In the genomic region with DNA sequence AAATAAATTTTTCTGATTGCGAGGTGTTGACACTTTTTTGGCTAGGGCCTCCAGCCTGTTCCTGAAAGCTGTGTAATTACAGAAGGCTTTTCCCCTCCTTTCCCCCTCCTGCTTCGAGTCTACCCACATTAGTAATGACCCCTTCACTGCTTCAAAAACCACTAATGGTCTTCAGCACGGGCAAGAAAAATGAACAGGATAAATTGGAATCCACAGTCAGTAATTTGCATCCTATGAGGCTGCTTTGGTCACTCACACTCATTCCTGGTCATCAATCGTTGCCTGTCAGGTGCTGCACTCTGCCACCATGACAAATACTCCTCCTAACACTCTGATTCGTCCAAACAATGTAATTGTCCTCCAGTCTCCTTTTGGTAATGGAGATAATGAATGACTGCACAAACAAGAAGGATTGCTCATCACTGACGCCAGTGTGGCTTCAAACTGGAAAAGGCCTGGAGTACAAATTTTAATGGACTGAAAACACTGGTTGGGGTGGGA, we compare ENCODE assay signal across 2 cellular contexts.
TF ChIP-seq lines count a peak whose summit lies in the region.

No MANE protein-coding gene starts in this region.

TF ChIP-seq in GM23338, 12 proteins besides CTCF, POLR2A, EP300 and RAD21:
- no peak for TF ChIP-seq STAT1 (IDR thresholded peaks at IDR 0.05; ENCODE audit: unreplicated experiment)
- TF ChIP-seq, protein P1, sequence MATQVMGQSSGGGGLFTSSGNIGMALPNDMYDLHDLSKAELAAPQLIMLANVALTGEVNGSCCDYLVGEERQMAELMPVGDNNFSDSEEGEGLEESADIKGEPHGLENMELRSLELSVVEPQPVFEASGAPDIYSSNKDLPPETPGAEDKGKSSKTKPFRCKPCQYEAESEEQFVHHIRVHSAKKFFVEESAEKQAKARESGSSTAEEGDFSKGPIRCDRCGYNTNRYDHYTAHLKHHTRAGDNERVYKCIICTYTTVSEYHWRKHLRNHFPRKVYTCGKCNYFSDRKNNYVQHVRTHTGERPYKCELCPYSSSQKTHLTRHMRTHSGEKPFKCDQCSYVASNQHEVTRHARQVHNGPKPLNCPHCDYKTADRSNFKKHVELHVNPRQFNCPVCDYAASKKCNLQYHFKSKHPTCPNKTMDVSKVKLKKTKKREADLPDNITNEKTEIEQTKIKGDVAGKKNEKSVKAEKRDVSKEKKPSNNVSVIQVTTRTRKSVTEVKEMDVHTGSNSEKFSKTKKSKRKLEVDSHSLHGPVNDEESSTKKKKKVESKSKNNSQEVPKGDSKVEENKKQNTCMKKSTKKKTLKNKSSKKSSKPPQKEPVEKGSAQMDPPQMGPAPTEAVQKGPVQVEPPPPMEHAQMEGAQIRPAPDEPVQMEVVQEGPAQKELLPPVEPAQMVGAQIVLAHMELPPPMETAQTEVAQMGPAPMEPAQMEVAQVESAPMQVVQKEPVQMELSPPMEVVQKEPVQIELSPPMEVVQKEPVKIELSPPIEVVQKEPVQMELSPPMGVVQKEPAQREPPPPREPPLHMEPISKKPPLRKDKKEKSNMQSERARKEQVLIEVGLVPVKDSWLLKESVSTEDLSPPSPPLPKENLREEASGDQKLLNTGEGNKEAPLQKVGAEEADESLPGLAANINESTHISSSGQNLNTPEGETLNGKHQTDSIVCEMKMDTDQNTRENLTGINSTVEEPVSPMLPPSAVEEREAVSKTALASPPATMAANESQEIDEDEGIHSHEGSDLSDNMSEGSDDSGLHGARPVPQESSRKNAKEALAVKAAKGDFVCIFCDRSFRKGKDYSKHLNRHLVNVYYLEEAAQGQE (IDR thresholded peaks at IDR 0.05; ENCODE audit: unreplicated experiment): no peak
- TF ChIP-seq, protein P2, sequence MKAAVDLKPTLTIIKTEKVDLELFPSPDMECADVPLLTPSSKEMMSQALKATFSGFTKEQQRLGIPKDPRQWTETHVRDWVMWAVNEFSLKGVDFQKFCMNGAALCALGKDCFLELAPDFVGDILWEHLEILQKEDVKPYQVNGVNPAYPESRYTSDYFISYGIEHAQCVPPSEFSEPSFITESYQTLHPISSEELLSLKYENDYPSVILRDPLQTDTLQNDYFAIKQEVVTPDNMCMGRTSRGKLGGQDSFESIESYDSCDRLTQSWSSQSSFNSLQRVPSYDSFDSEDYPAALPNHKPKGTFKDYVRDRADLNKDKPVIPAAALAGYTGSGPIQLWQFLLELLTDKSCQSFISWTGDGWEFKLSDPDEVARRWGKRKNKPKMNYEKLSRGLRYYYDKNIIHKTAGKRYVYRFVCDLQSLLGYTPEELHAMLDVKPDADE (IDR thresholded peaks at IDR 0.05): no peak
- TF ChIP-seq ZNF331 (CRISPR knock-in tag; IDR thresholded peaks at IDR 0.05; ENCODE audit: low read depth): no peak
- TF ChIP-seq NANOG (IDR thresholded peaks at IDR 0.05; ENCODE audit: borderline replicate concordance): no peak
- TF ChIP-seq, protein P3, sequence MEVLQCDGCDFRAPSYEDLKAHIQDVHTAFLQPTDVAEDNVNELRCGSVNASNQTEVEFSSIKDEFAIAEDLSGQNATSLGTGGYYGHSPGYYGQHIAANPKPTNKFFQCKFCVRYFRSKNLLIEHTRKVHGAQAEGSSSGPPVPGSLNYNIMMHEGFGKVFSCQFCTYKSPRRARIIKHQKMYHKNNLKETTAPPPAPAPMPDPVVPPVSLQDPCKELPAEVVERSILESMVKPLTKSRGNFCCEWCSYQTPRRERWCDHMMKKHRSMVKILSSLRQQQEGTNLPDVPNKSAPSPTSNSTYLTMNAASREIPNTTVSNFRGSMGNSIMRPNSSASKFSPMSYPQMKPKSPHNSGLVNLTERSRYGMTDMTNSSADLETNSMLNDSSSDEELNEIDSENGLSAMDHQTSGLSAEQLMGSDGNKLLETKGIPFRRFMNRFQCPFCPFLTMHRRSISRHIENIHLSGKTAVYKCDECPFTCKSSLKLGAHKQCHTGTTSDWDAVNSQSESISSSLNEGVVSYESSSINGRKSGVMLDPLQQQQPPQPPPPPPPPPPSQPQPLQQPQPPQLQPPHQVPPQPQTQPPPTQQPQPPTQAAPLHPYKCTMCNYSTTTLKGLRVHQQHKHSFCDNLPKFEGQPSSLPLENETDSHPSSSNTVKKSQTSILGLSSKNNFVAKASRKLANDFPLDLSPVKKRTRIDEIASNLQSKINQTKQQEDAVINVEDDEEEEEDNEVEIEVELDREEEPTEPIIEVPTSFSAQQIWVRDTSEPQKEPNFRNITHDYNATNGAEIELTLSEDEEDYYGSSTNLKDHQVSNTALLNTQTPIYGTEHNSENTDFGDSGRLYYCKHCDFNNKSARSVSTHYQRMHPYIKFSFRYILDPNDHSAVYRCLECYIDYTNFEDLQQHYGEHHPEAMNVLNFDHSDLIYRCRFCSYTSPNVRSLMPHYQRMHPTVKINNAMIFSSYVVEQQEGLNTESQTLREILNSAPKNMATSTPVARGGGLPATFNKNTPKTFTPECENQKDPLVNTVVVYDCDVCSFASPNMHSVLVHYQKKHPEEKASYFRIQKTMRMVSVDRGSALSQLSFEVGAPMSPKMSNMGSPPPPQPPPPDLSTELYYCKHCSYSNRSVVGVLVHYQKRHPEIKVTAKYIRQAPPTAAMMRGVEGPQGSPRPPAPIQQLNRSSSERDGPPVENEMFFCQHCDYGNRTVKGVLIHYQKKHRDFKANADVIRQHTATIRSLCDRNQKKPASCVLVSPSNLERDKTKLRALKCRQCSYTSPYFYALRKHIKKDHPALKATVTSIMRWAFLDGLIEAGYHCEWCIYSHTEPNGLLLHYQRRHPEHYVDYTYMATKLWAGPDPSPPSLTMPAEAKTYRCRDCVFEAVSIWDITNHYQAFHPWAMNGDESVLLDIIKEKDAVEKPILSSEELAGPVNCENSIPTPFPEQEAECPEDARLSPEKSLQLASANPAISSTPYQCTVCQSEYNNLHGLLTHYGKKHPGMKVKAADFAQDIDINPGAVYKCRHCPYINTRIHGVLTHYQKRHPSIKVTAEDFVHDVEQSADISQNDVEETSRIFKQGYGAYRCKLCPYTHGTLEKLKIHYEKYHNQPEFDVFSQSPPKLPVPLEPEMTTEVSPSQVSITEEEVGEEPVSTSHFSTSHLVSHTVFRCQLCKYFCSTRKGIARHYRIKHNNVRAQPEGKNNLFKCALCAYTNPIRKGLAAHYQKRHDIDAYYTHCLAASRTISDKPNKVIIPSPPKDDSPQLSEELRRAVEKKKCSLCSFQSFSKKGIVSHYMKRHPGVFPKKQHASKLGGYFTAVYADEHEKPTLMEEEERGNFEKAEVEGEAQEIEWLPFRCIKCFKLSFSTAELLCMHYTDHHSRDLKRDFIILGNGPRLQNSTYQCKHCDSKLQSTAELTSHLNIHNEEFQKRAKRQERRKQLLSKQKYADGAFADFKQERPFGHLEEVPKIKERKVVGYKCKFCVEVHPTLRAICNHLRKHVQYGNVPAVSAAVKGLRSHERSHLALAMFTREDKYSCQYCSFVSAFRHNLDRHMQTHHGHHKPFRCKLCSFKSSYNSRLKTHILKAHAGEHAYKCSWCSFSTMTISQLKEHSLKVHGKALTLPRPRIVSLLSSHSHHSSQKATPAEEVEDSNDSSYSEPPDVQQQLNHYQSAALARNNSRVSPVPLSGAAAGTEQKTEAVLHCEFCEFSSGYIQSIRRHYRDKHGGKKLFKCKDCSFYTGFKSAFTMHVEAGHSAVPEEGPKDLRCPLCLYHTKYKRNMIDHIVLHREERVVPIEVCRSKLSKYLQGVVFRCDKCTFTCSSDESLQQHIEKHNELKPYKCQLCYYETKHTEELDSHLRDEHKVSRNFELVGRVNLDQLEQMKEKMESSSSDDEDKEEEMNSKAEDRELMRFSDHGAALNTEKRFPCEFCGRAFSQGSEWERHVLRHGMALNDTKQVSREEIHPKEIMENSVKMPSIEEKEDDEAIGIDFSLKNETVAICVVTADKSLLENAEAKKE (CRISPR knock-in tag; IDR thresholded peaks at IDR 0.05): no peak
- no peak for TF ChIP-seq ZNF114 (CRISPR knock-in tag; IDR thresholded peaks at IDR 0.05)

TF ChIP-seq in endothelial cell of umbilical vein, 7 proteins besides CTCF, POLR2A, EP300 and RAD21:
- no peak for TF ChIP-seq JUN (IDR thresholded peaks at IDR 0.05; ENCODE audit: borderline replicate concordance, insufficient read depth, insufficient read length, low read depth)
- no peak for TF ChIP-seq MYC (IDR thresholded peaks at IDR 0.05; ENCODE audit: low read depth, low read length)
- TF ChIP-seq, protein P4, sequence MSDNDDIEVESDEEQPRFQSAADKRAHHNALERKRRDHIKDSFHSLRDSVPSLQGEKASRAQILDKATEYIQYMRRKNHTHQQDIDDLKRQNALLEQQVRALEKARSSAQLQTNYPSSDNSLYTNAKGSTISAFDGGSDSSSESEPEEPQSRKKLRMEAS (IDR thresholded peaks at IDR 0.05; ENCODE audit: insufficient read depth, insufficient read length): no peak
- no peak for TF ChIP-seq FOS (IDR thresholded peaks at IDR 0.05; ENCODE audit: borderline replicate concordance, insufficient read depth, low read length)
- TF ChIP-seq EZH2 (IDR thresholded peaks at IDR 0.05; ENCODE audit: borderline replicate concordance, low read depth, low read length, severe bottlenecking): no peak
- no peak for TF ChIP-seq POLR2AphosphoS5 (IDR thresholded peaks at IDR 0.05; ENCODE audit: insufficient read depth, low read depth, low read length)
- TF ChIP-seq GATA2 (IDR thresholded peaks at IDR 0.05; ENCODE audit: insufficient read depth, insufficient read length, low read depth, low read length): no peak
TF ChIP-seq in endothelial cell of umbilical vein: peak in this region for 0.
